In the genomic region with DNA sequence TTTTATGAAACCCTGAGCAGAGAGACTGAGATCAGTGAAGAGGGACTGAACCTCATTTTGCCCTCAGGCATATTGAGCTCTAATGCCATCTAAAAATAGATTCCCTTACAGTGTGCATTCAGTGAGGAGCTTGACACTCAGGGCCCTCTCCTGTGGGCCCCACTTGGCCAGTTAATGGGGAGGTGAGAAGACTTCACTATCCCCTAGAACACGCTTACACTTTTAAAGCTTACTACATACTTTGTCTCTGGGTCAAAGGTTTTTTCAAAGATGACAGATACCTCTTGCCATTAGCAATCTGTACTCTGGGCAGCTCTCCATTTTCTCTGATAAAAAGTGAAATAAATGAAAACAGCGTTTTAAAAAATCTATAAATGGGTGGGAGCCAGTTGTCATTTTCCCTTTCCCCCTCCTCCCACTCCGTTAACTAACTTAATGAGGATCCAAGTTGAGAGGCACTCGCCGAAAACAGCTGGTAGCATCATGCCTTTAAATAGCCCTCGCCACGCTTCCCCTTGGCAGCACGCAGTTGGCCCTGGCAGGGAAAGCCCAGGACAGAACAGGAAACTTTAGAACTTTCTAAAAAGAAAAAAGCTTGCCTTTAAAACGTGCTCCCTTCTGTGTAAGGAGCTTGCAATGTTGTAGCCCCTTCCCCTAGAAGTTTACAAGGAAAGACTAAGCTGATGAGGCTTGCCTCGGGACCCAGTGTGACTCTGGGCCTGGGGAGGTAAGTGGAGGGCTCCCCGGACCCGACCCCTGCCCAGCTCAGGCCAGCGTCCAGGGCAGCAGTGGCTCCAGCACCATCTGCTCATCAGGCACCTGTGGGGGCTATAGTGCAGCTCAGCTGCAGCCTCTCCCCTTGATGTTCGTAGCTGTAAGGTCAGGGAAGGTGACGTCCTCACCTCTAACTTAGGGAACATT, we compare ENCODE assay signal across 10 cellular contexts. TPM values are rescaled to one million over a fixed set of nuclear protein-coding genes. Genes with fewer than 3 reads are reported as not detected.
DNase-seq lines count a peak whose midpoint lies in the region; ATAC-seq and TF ChIP-seq lines count a peak whose summit lies in the region.
"Had no signal": no experiment of that assay in that cellular context is flagged by ENCODE, and none has a peak within 500 bp of the region (broad histone marks: within the 10 kb centered on the region; RNA-seq: fewer than 3 reads in every experiment).

No MANE protein-coding gene starts in this region.

- no peaks in the 10 kb centered on the region for H3K9me3 Mint-ChIP-seq in natural killer cell treated with Interleukin-12 subunit alpha and Interleukin-12 subunit beta and Interleukin-15 and Interleukin-18, amount 100 ng/mL, for 72 hours
- H3K9me3 Mint-ChIP-seq in natural killer cell (no peaks in the 10 kb centered on the region), nephron (peaks cover 9% of the 10 kb centered on the region), GM23338 (no peaks in the 10 kb centered on the region; the same call in 2 of the 3 replicates)
- H3K9me3 Mint-ChIP-seq: activated CD4-positive, alpha-beta memory T cell treated with anti-CD3 and anti-CD28 coated beads, Interleukin-2, amount 10 ng/mL, durations not matched to agents 7 days and 5 days had no signal

- H3K27ac Mint-ChIP-seq in natural killer cell treated with Interleukin-12 subunit alpha and Interleukin-12 subunit beta and Interleukin-15 and Interleukin-18, amount 100 ng/mL, for 72 hours, result no peak overlapping the region
- no peak overlapping the region for H3K27ac Mint-ChIP-seq in natural killer cell
- H3K27ac Mint-ChIP-seq in nephron, result peak overlapping the region in 2 of 3 experiments; percentile 76 to 92
- H3K27ac Mint-ChIP-seq in GM23338, result no peak overlapping the region
- H3K27ac Mint-ChIP-seq: activated CD4-positive, alpha-beta memory T cell treated with anti-CD3 and anti-CD28 coated beads, Interleukin-2, amount 10 ng/mL, durations not matched to agents 7 days and 5 days had no signal

- H3K27me3 ChIP-seq in vagina, result no peaks in the 10 kb centered on the region
- H3K27me3 ChIP-seq in GM23338 (ENCODE audit: insufficient read depth), result no peaks in the 10 kb centered on the region

- TF ChIP-seq POLR2A in vagina (IDR thresholded peaks at IDR 0.05), result no peak

- peak overlapping the region; percentile 68 for H3K27ac ChIP-seq in vagina
- H3K27ac ChIP-seq in GM23338 (ENCODE audit: low read depth), result no peak overlapping the region

- intact Hi-C loops in natural killer cell (cut with micrococcal nuclease) (no loop called here), vagina (cut with DNase I) (no loop called here)

- H3K79me2 ChIP-seq in GM23338 (replicated peaks; ENCODE audit: insufficient read depth), result no peaks in the 10 kb centered on the region

- no peak overlapping the region for H3K4me3 ChIP-seq in fibroblast of the aortic adventitia (ENCODE audit: low read depth, low read length)
- H3K4me3 ChIP-seq in vagina, result no peak overlapping the region
- no peak overlapping the region for H3K4me3 ChIP-seq in GM23338

- H3K4me1 Mint-ChIP-seq in natural killer cell treated with Interleukin-12 subunit alpha and Interleukin-12 subunit beta and Interleukin-15 and Interleukin-18, amount 100 ng/mL, for 72 hours (ENCODE audit: low read depth in 2 of 2), result peaks cover 9 to 23% of the 10 kb centered on the region in 2 donors
- H3K4me1 Mint-ChIP-seq in natural killer cell, result peaks cover 16 to 28% of the 10 kb centered on the region in 2 donors
- peaks cover 55% of the 10 kb centered on the region for H3K4me1 Mint-ChIP-seq in nephron
- peaks cover 5% of the 10 kb centered on the region for H3K4me1 Mint-ChIP-seq in GM23338

- TF ChIP-seq CTCF in natural killer cell (IDR thresholded peaks at IDR 0.05) (no peak), fibroblast of the aortic adventitia (IDR thresholded peaks at IDR 0.05; ENCODE audit: insufficient read depth, low read length) (no peak), nephron (IDR thresholded peaks at IDR 0.05; ENCODE audit: unreplicated experiment in 3 of 3) (no peak), vagina (IDR thresholded peaks at IDR 0.05) (no peak), GM23338 (conservative IDR thresholded peaks at IDR 0.05; ENCODE audit: low read depth in 2 of 2) (no peak)

- no peak overlapping the region for H2AFZ ChIP-seq in GM23338

- H3K4me2 ChIP-seq in GM23338, result no peak overlapping the region

- H3K36me3 ChIP-seq in vagina (no peaks in the 10 kb centered on the region), GM23338 (ENCODE audit: insufficient read depth) (no peaks in the 10 kb centered on the region)

- H3K4me3 Mint-ChIP-seq in natural killer cell treated with Interleukin-12 subunit alpha and Interleukin-12 subunit beta and Interleukin-15 and Interleukin-18, amount 100 ng/mL, for 72 hours, result no peak overlapping the region
- H3K4me3 Mint-ChIP-seq in natural killer cell (no peak overlapping the region), nephron (peak overlapping the region in 1 of 3 experiments; percentile 51), GM23338 (no peak overlapping the region)
- H3K4me3 Mint-ChIP-seq: activated CD4-positive, alpha-beta memory T cell treated with anti-CD3 and anti-CD28 coated beads, Interleukin-2, amount 10 ng/mL, durations not matched to agents 7 days and 5 days had no signal

- no peaks in the 10 kb centered on the region for H3K9me2 ChIP-seq in GM23338 (ENCODE audit: insufficient read depth)

- no peak for DNase-seq in natural killer cell treated with Interleukin-12 subunit alpha and Interleukin-12 subunit beta and Interleukin-15 and Interleukin-18, amount 100 ng/mL, for 72 hours (ENCODE audit: low spot score)
- DNase-seq in natural killer cell, result no peak
- peak; percentile 40 for DNase-seq in fibroblast of the aortic adventitia (ENCODE audit: low read depth)
- no peak for DNase-seq in vagina (ENCODE audit: extremely low spot score in 2 of 2)
- DNase-seq in GM23338 (ENCODE audit: low spot score), result no peak
- DNase-seq: activated CD4-positive, alpha-beta memory T cell treated with anti-CD3 and anti-CD28 coated beads, Interleukin-2, amount 10 ng/mL, durations not matched to agents 7 days and 5 days; NK-92 treated with Interleukin-12 subunit alpha and Interleukin-12 subunit beta, amount 100 ng/mL, for 24 hours had no signal

- no peaks in the 10 kb centered on the region for H3K27me3 Mint-ChIP-seq in natural killer cell treated with Interleukin-12 subunit alpha and Interleukin-12 subunit beta and Interleukin-15 and Interleukin-18, amount 100 ng/mL, for 72 hours
- H3K27me3 Mint-ChIP-seq in natural killer cell (ENCODE audit: low read depth in 2 of 2) (no peaks in the 10 kb centered on the region), nephron (ENCODE audit: low read depth) (no peaks in the 10 kb centered on the region), GM23338 (ENCODE audit: insufficient read depth, low read depth, poor library complexity) (peaks cover 9% of the 10 kb centered on the region)
- H3K27me3 Mint-ChIP-seq: activated CD4-positive, alpha-beta memory T cell treated with anti-CD3 and anti-CD28 coated beads, Interleukin-2, amount 10 ng/mL, durations not matched to agents 7 days and 5 days had no signal

- H3F3A ChIP-seq in GM23338 (replicated peaks; ENCODE audit: low read depth), result no peaks in the 10 kb centered on the region

- peaks cover 48% of the 10 kb centered on the region for H3K4me1 ChIP-seq in vagina
- H3K4me1 ChIP-seq in GM23338 (ENCODE audit: insufficient read depth), result no peaks in the 10 kb centered on the region

- ATAC-seq in natural killer cell treated with Interleukin-12 subunit alpha and Interleukin-12 subunit beta and Interleukin-15 and Interleukin-18, amount 100 ng/mL, for 72 hours, result peak; percentile 20 to 56
- ATAC-seq in natural killer cell (no peak), GM21825 (IDR thresholded peaks at IDR 0.05; ENCODE audit: unreplicated experiment) (no peak), GM18861 (IDR thresholded peaks at IDR 0.05; ENCODE audit: unreplicated experiment) (no peak), GM23338 (no peak)

- no peaks in the 10 kb centered on the region for H3K9me3 ChIP-seq in vagina

- peaks cover 10% of the 10 kb centered on the region for H3K36me3 Mint-ChIP-seq in natural killer cell treated with Interleukin-12 subunit alpha and Interleukin-12 subunit beta and Interleukin-15 and Interleukin-18, amount 100 ng/mL, for 72 hours
- H3K36me3 Mint-ChIP-seq in natural killer cell, result peaks cover 6% of the 10 kb centered on the region
- peaks cover 22% of the 10 kb centered on the region for H3K36me3 Mint-ChIP-seq in nephron (ENCODE audit: low read depth)
- no peaks in the 10 kb centered on the region for H3K36me3 Mint-ChIP-seq in GM23338 (ENCODE audit: low read depth)

- H4K20me1 ChIP-seq in GM23338 (replicated peaks; ENCODE audit: insufficient read depth), result no peaks in the 10 kb centered on the region

TF ChIP-seq in GM23338, 12 proteins besides CTCF, POLR2A, EP300 and RAD21 (continues in another document):
- TF ChIP-seq POLR2AphosphoS5 (IDR thresholded peaks at IDR 0.05; ENCODE audit: low read depth) (no peak), ZNF114 (CRISPR knock-in tag; IDR thresholded peaks at IDR 0.05) (no peak), JUNB (IDR thresholded peaks at IDR 0.05; ENCODE audit: unreplicated experiment) (no peak)

RNA-seq across cellular contexts. Expression of a gene that starts 58.8 kb away (rescaled TPM):
- total RNA-seq in natural killer cell treated with Interleukin-12 subunit alpha and Interleukin-12 subunit beta and Interleukin-15 and Interleukin-18, amount 100 ng/mL, for 72 hours, result 10 to 100 TPM; 44.5 to 52.5 TPM
- total RNA-seq in natural killer cell (100 to 1,000 TPM; 414 to 531 (median 455) TPM), fibroblast of the aortic adventitia (ENCODE audit: low replicate concordance) (26.3 and 44.4 TPM in 2 replicates), vagina (213 TPM)
- total RNA-seq in GM23338 (2014; rRNA removed; shearing (Covaris generic)), result 2.3 and 4.3 TPM in 2 replicates
- 0.60 and 0.61 TPM in 2 replicates for polyA plus RNA-seq in GM23338 (2016; fragmentation: Nextera tagmentation; extraction: Ambion mirVana)

Comparison
In these comparisons a context has a peak if more than half of its experiments do, and no peak if none do; other contexts are left out.
1. ATAC-seq: peak in natural killer cell treated with Interleukin-12 subunit alpha and Interleukin-12 subunit beta and Interleukin-15 and Interleukin-18, amount 100 ng/mL, for 72 hours (2 of 2); none in natural killer cell (0 of 3), GM21825 (single experiment), GM18861 (single experiment) and GM23338 (single experiment).
2. H3K27ac Mint-ChIP-seq: peak in nephron (2 of 3); none in natural killer cell treated with Interleukin-12 subunit alpha and Interleukin-12 subunit beta and Interleukin-15 and Interleukin-18, amount 100 ng/mL, for 72 hours (0 of 2), natural killer cell (0 of 2) and GM23338 (single experiment).